ENCODE assay signal across 24 cellular contexts in genomic region chr10:65294329-65294728, GRCh38.
DNase-seq lines count a peak whose midpoint lies in the region; ATAC-seq and TF ChIP-seq lines count a peak whose summit lies in the region.
"Had no signal": no experiment of that assay in that cellular context is flagged by ENCODE, and none has a peak within 500 bp of the region (broad histone marks: within the 10 kb centered on the region; RNA-seq: fewer than 3 reads in every experiment).

No MANE protein-coding gene starts in this region.

- peak; percentile 11 for DNase-seq in GM04504 (ENCODE audit: low read depth)
- DNase-seq in LNCaP clone FGC (ENCODE audit: low read depth), result peak; percentile 26
- DNase-seq in epidermal melanocyte (ENCODE audit: insufficient read length, low spot score), result peak; percentile 29
- peak; percentile 16 for DNase-seq in myocyte (ENCODE audit: low read depth)
- DNase-seq in KG1 (lab: John Stamatoyannopoulos, UW), result no peak
- no peak for DNase-seq in NCI-H187 treated with DMSO at 0.1 percent for 48 hours (lab: John Stamatoyannopoulos, UW)
- DNase-seq: activated CD4-positive, alpha-beta T cell treated with anti-CD3 and anti-CD28 coated beads for 4 hours; activated CD8-positive, alpha-beta memory T cell treated with anti-CD3 and anti-CD28 coated beads, Interleukin-2, amount 50 U/mL, for 48 hours; activated gamma-delta T cell; amygdala; CD8-positive, alpha-beta T cell; central memory CD4-positive, alpha-beta T cell; DMS79 treated with DMSO at 0.1 percent for 48 hours; H7; immature natural killer cell; NCI-H146; NCI-H774; Peyer's patch; psoas muscle; stimulated activated naive CD4-positive, alpha-beta T cell had no signal

- no peak for ATAC-seq in HG02678 (IDR thresholded peaks at IDR 0.05; ENCODE audit: unreplicated experiment)
- no peak for ATAC-seq in GM21360 (IDR thresholded peaks at IDR 0.05; ENCODE audit: unreplicated experiment)
- ATAC-seq: CD8-positive, alpha-beta T cell; psoas muscle had no signal

- TF ChIP-seq CTCF in LNCaP clone FGC (IDR thresholded peaks at IDR 0.05; ENCODE audit: control insufficient read depth, extremely low read depth, insufficient read depth), result no peak

- no peak overlapping the region for H3K4me3 ChIP-seq in LNCaP clone FGC (ENCODE audit: low read depth, low read length)
- H3K4me3 ChIP-seq: esophagus muscularis mucosa, Peyer's patch, psoas muscle, tibial nerve had no signal

Comparison
In these comparisons a context has a peak if more than half of its experiments do, and no peak if none do; other contexts are left out.
1. DNase-seq: peak in GM04504 (single experiment), LNCaP clone FGC (single experiment), epidermal melanocyte (single experiment) and myocyte (single experiment); none in KG1 (single experiment) and NCI-H187 treated with DMSO at 0.1 percent for 48 hours (single experiment).